11 cellular contexts compared by ENCODE assay signal in genomic region chrX:3271485-3272186, GRCh38.
A peak's percentile ranks its signal among the peaks of the same experiment; 100 is the strongest.
DNase-seq lines count a peak whose midpoint lies in the region; TF ChIP-seq lines count a peak whose summit lies in the region.
"Had no signal": no experiment of that assay in that cellular context is flagged by ENCODE, and none has a peak within 500 bp of the region (broad histone marks: within the 10 kb centered on the region; RNA-seq: fewer than 3 reads in every experiment).

No MANE protein-coding gene starts in this region.

- peak overlapping the region; percentile 83 for H3K27ac Mint-ChIP-seq in neural progenitor cell
- H3K27ac Mint-ChIP-seq: activated CD8-positive, alpha-beta T cell treated with anti-CD3 and anti-CD28 coated beads for 36 hours had no signal

- no peak overlapping the region for H2AFZ ChIP-seq in neural progenitor cell (replicated peaks)

- H3K36me3 ChIP-seq in neural progenitor cell, result no peaks in the 10 kb centered on the region

- H3K4me1 ChIP-seq in neural progenitor cell, result no peaks in the 10 kb centered on the region

- TF ChIP-seq CTCF in neural progenitor cell (IDR thresholded peaks at IDR 0.05), result no peak

- peaks cover 19% of the 10 kb centered on the region for H3K4me1 Mint-ChIP-seq in neural progenitor cell

- H3K9me3 ChIP-seq in neural progenitor cell (ENCODE audit: low read depth), result no peaks in the 10 kb centered on the region

- H4K20me1 ChIP-seq in neural progenitor cell (ENCODE audit: low read depth), result no peaks in the 10 kb centered on the region

- no peak overlapping the region for H3K4me3 Mint-ChIP-seq in neural progenitor cell
- H3K4me3 Mint-ChIP-seq: activated CD8-positive, alpha-beta T cell treated with anti-CD3 and anti-CD28 coated beads for 36 hours had no signal

- no peaks in the 10 kb centered on the region for H3K79me2 ChIP-seq in neural progenitor cell (ENCODE audit: low read depth)

- H3K4me2 ChIP-seq in neural progenitor cell, result no peak overlapping the region
- H3K4me2 ChIP-seq: KMS-11 had no signal

- DNase-seq in Ammon's horn (ENCODE audit: low spot score) (peak; percentile 3), NOMO-1 (lab: John Stamatoyannopoulos, UW; ENCODE audit: unreplicated experiment in 2 of 2) (peak; percentile 35 to 38), dermis microvascular lymphatic vessel endothelial cell (ENCODE audit: low read depth in 2 of 2) (peak; percentile 64 to 82), neural progenitor cell (ENCODE audit: low spot score) (no peak), NCI-H2081 (lab: John Stamatoyannopoulos, UW) (no peak), DMS153 treated with DMSO at 0.1 percent for 48 hours (lab: John Stamatoyannopoulos, UW; ENCODE audit: unreplicated experiment) (no peak), NCI-H1105 treated with DMSO at 0.1 percent for 48 hours (lab: John Stamatoyannopoulos, UW) (no peak)
- DNase-seq in activated CD8-positive, alpha-beta memory T cell treated with anti-CD3 and anti-CD28 coated beads, Interleukin-2, amount 50 U/mL, for 48 hours, result no peak
- DNase-seq: activated CD8-positive, alpha-beta T cell treated with anti-CD3 and anti-CD28 coated beads for 36 hours; OCI-M1 had no signal

- H3K4me3 ChIP-seq in neural progenitor cell, result no peak overlapping the region

- H3K27ac ChIP-seq in neural progenitor cell, result no peak overlapping the region
- H3K27ac ChIP-seq: KMS-11 had no signal

- no peaks in the 10 kb centered on the region for H3K27me3 ChIP-seq in neural progenitor cell

- H3K9me3 Mint-ChIP-seq in neural progenitor cell, result peaks cover 23% of the 10 kb centered on the region
- H3K9me3 Mint-ChIP-seq: activated CD8-positive, alpha-beta T cell treated with anti-CD3 and anti-CD28 coated beads for 36 hours had no signal

- H3K9ac ChIP-seq in neural progenitor cell, result no peak overlapping the region
- H3K9ac ChIP-seq: KMS-11 had no signal

- H3K36me3 Mint-ChIP-seq in neural progenitor cell, result no peaks in the 10 kb centered on the region

- H3K27me3 Mint-ChIP-seq in neural progenitor cell (ENCODE audit: insufficient read depth, low read depth), result peaks cover 5% of the 10 kb centered on the region
- H3K27me3 Mint-ChIP-seq: activated CD8-positive, alpha-beta T cell treated with anti-CD3 and anti-CD28 coated beads for 36 hours had no signal

- H3F3A ChIP-seq in neural progenitor cell (ENCODE audit: low read depth), result no peaks in the 10 kb centered on the region

Comparison
In these comparisons a context has a peak if more than half of its experiments do, and no peak if none do; other contexts are left out.
1. DNase-seq: peak in Ammon's horn (single experiment), NOMO-1 (2 of 2) and dermis microvascular lymphatic vessel endothelial cell (2 of 2); none in neural progenitor cell (single experiment), activated CD8-positive, alpha-beta memory T cell treated with anti-CD3 and anti-CD28 coated beads, Interleukin-2, amount 50 U/mL, for 48 hours (single experiment), NCI-H2081 (0 of 2), DMS153 treated with DMSO at 0.1 percent for 48 hours (single experiment) and NCI-H1105 treated with DMSO at 0.1 percent for 48 hours (single experiment).